ENCODE assay signal across 8 cellular contexts in genomic region chr9:96686638-96687335, GRCh38. TPM values are rescaled to one million over a fixed set of nuclear protein-coding genes. Genes with fewer than 3 reads are reported as not detected.
DNase-seq lines count a peak whose midpoint lies in the region; ATAC-seq and TF ChIP-seq lines count a peak whose summit lies in the region.

No MANE protein-coding gene starts in this region.

- peak; percentile 77 for TF ChIP-seq CTCF in AG09309 (IDR thresholded peaks at IDR 0.05; ENCODE audit: control insufficient read depth, insufficient read depth, low read depth, low read length, missing control alignments)

- DNase-seq in AG09309 (ENCODE audit: low read depth) (no peak), dedifferentiated amniotic fluid mesenchymal stem cell (ENCODE audit: extremely low spot score) (peak; percentile 52), left colon (peak; percentile 66 to 75), SW480 (ENCODE audit: low spot score) (no peak)
- DNase-seq in activated CD4-positive, alpha-beta T cell treated with anti-CD3 and anti-CD28 coated beads, Interleukin-2, amount 50 U/mL, for 24 hours (ENCODE audit: low read depth in 1 of 2, low spot score in 1 of 2), result peak; percentile 52 to 53
- peak; percentile 53 to 57 for DNase-seq in stimulated activated CD4-positive, alpha-beta T cell treated with anti-CD3 and anti-CD28 coated beads, Interleukin-15, amount 100 ng/mL, for 1 hour (ENCODE audit: low read depth in 1 of 2, low spot score in 1 of 2)

- ATAC-seq in HG03342 (IDR thresholded peaks at IDR 0.05; ENCODE audit: unreplicated experiment) (peak; percentile 74), left colon (peak; percentile 96), HG02970 (IDR thresholded peaks at IDR 0.05; ENCODE audit: low FRiP score, unreplicated experiment) (no peak)

- H3K4me3 ChIP-seq in AG09309 (ENCODE audit: control insufficient read depth, low read depth, low read length), result peak overlapping the region; percentile 51

- intact Hi-C loops in left colon (cut with DNase I, micrococcal nuclease), result loop anchor here in 1 of 2 donors (10.0 kb wide), 1 partner anchor 62 kb away; no protein-coding TSS in a partner anchor

RNA-seq across cellular contexts. Expression of gene PRXL2C, which starts 31.7 kb away (rescaled TPM):
- total RNA-seq in left colon, result 1 to 10 TPM; 2.4 to 6.0 TPM

Comparison
In these comparisons a context has a peak if more than half of its experiments do, and no peak if none do; other contexts are left out.
1. DNase-seq: peak in activated CD4-positive, alpha-beta T cell treated with anti-CD3 and anti-CD28 coated beads, Interleukin-2, amount 50 U/mL, for 24 hours (2 of 2), dedifferentiated amniotic fluid mesenchymal stem cell (single experiment), left colon (2 of 2) and stimulated activated CD4-positive, alpha-beta T cell treated with anti-CD3 and anti-CD28 coated beads, Interleukin-15, amount 100 ng/mL, for 1 hour (2 of 2); none in AG09309 (single experiment) and SW480 (single experiment).